8 cellular contexts compared by ENCODE assay signal in genomic region chr19:17441241-17442135, GRCh38. TPM values are rescaled to one million over a fixed set of nuclear protein-coding genes. Genes with fewer than 3 reads are reported as not detected.
DNase-seq lines count a peak whose midpoint lies in the region; ATAC-seq and TF ChIP-seq lines count a peak whose summit lies in the region.

No MANE protein-coding gene starts in this region.

- no peaks in the 10 kb centered on the region for H3K4me1 Mint-ChIP-seq in effector memory CD8-positive, alpha-beta T cell (ENCODE audit: low read depth in 2 of 2)
- H3K4me1 Mint-ChIP-seq in nephron progenitor cell, result no peaks in the 10 kb centered on the region

- H3K36me3 Mint-ChIP-seq in effector memory CD8-positive, alpha-beta T cell (ENCODE audit: insufficient read depth), result peaks cover 3% of the 10 kb centered on the region
- H3K36me3 Mint-ChIP-seq in nephron progenitor cell (ENCODE audit: low read depth), result peaks cover 8% of the 10 kb centered on the region

- POLR2A ChIA-PET in Panc1 (lab: Charles Lee), result interaction anchor here (0.5 kb wide), 1 partner anchor 13 kb away, joined by 8 read pairs; no protein-coding TSS in a partner anchor

- no peaks in the 10 kb centered on the region for H3K4me1 ChIP-seq in Panc1 (ENCODE audit: control insufficient read depth, insufficient read depth, low read length)

- no peaks in the 10 kb centered on the region for H3K9me3 Mint-ChIP-seq in effector memory CD8-positive, alpha-beta T cell
- peaks cover 4% of the 10 kb centered on the region for H3K9me3 Mint-ChIP-seq in nephron progenitor cell

- H3K27me3 Mint-ChIP-seq in effector memory CD8-positive, alpha-beta T cell, result peaks cover 6 to 7% of the 10 kb centered on the region in 2 donors
- H3K27me3 Mint-ChIP-seq in nephron progenitor cell (ENCODE audit: low read depth, poor library complexity), result peaks cover 16% of the 10 kb centered on the region

- TF ChIP-seq CTCF in Panc1 (IDR thresholded peaks at IDR 0.05) (peak; percentile 38), nephron progenitor cell (IDR thresholded peaks at IDR 0.05) (peak; percentile 46)

- H3K9me3 ChIP-seq in Panc1 (ENCODE audit: control insufficient read depth, insufficient read depth, low read depth, low read length), result no peaks in the 10 kb centered on the region

- in situ Hi-C loops in Panc1 (cut with HindIII; ENCODE audit: low pct_unique_long_range_greater_than_20kb, low sequenced_read_pairs), result no loop called here

- CTCF ChIA-PET in Panc1 (lab: Charles Lee), result interaction anchor here (0.6 to 1.2 kb wide), 9 partner anchors 12 to 325 kb away, joined by 3 to 17 read pairs (median 5); no protein-coding TSS in a partner anchor

- ATAC-seq in Right ventricle myocardium superior (ENCODE audit: poor library complexity) (peak; percentile 29), Panc1 (peak; percentile 71; the same call in 1 of the 2 replicates), HG03432 (IDR thresholded peaks at IDR 0.05; ENCODE audit: unreplicated experiment) (no peak)
- peak; percentile 48 for ATAC-seq in effector memory CD8-positive, alpha-beta T cell (replicated peaks)

- BruUV-seq in Panc1 (replicated peaks; lab: Mats Ljungman, UMichigan), result no TSS peak

- no peaks in the 10 kb centered on the region for H3K36me3 ChIP-seq in Panc1 (ENCODE audit: control insufficient read depth, insufficient read depth, low read length)

- intact Hi-C loops in Right ventricle myocardium superior (cut with DNase I), result no loop called here
- intact Hi-C loops in cardiac septum (cut with DNase I), result no loop called here
- intact Hi-C loops in Panc1 (cut with micrococcal nuclease; ENCODE audit: unreplicated experiment), result no loop called here

- H3K4me3 ChIP-seq in Panc1 (ENCODE audit: low read depth in 2 of 2, low read length in 2 of 2), result no peak overlapping the region

- H3K27ac ChIP-seq in Panc1 (ENCODE audit: low read length), result no peak overlapping the region

- H3K27me3 ChIP-seq in Panc1 (ENCODE audit: control insufficient read depth, insufficient read depth, low read length), result no peaks in the 10 kb centered on the region

- no peak overlapping the region for H3K27ac Mint-ChIP-seq in effector memory CD8-positive, alpha-beta T cell
- H3K27ac Mint-ChIP-seq in nephron progenitor cell, result no peak overlapping the region

- DNase-seq in Right ventricle myocardium superior (no peak), cardiac septum (ENCODE audit: low spot score) (no peak), Panc1 (ENCODE audit: low read depth, low spot score) (no peak), nephron progenitor cell (peak; percentile 44), NCI-H345 (lab: John Stamatoyannopoulos, UW) (no peak)
- DNase-seq in effector memory CD8-positive, alpha-beta T cell, result no peak
- DNase-seq in central memory CD4-positive, alpha-beta T cell, result no peak

- no peak overlapping the region for H3K4me3 Mint-ChIP-seq in effector memory CD8-positive, alpha-beta T cell
- no peak overlapping the region for H3K4me3 Mint-ChIP-seq in nephron progenitor cell

RNA-seq across cellular contexts. Expression of gene TMEM221, which starts 7.0 kb away (rescaled TPM):
- total RNA-seq in Right ventricle myocardium superior (0.11 TPM), cardiac septum (not detected), Panc1 (2021; ENCODE audit: unreplicated experiment) (0.39 TPM)
- 0.71 TPM for polyA plus RNA-seq in Panc1 (2012; ENCODE audit: insufficient read length)

RNA-seq across cellular contexts. Expression of gene NXNL1, which starts 19.2 kb away (rescaled TPM):
- 0.24 TPM for total RNA-seq in Right ventricle myocardium superior
- 0.59 TPM for total RNA-seq in cardiac septum
- not detected for total RNA-seq in Panc1 (2021; ENCODE audit: unreplicated experiment)
- polyA plus RNA-seq in Panc1 (2012; ENCODE audit: insufficient read length), result not detected

RNA-seq across cellular contexts. Expression of gene MVB12A, which starts 21.6 kb away (rescaled TPM):
- total RNA-seq in Right ventricle myocardium superior (20.3 TPM), cardiac septum (14.3 TPM), Panc1 (2021; ENCODE audit: unreplicated experiment) (42.1 TPM)
- 70.2 TPM for polyA plus RNA-seq in Panc1 (2012; ENCODE audit: insufficient read length)

RNA-seq across cellular contexts. Expression of gene SLC27A1, which starts 28.8 kb away (rescaled TPM):
- total RNA-seq in Right ventricle myocardium superior (64.2 TPM), cardiac septum (35.9 TPM), Panc1 (2021; ENCODE audit: unreplicated experiment) (5.4 TPM)
- polyA plus RNA-seq in Panc1 (2012; ENCODE audit: insufficient read length), result 10.3 TPM

RNA-seq across cellular contexts. Expression of gene BST2, which starts 36.1 kb away (rescaled TPM):
- total RNA-seq in Right ventricle myocardium superior (46.5 TPM), cardiac septum (29.8 TPM), Panc1 (2021; ENCODE audit: unreplicated experiment) (11.8 TPM)
- 6.2 TPM for polyA plus RNA-seq in Panc1 (2012; ENCODE audit: insufficient read length)
